Comparison of ENCODE assay signal across 8 cellular contexts in the genomic region with DNA sequence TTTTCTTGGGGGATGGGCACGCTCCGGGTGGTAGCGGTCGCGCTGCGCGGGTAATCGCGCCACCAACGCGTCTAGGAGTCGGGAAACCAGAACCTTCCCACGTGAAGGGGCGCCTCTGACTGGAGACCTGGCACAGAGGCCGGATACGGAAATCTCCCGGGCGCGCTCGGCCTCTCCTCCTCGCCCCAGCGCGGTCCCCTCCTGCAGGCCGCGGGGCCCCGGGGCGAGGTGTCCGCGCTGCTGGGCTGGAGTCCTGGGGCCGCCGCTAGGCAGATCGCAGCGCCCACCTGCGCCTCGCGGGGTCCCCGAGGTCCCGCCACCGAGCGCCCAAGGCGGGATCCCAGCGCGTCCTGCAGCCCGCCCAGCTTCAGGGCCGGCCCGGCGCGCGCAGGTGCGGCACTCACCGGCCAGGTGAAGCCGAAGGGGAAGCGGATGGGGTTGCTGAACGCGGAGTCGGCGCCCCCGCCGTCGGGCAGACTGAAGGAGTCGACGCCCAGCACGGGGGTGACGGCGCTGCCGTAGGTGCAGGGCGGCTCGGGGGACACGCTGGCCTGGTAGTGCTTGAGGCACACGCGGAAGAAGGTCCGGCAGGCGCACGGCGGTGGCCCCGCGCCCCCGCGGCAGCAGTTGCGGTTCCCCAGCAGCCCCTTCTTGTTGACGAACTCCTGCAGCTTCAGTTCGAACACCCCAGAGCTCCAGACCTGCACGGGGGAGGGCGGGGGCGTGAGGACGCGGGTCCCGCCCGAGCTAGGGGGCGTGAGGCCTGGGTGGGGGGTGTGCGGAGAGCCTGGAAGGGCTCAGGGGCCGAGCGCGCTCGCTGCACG. TPM values are rescaled to one million over a fixed set of nuclear protein-coding genes. Genes with fewer than 3 reads are reported as not detected.
DNase-seq lines count a peak whose midpoint lies in the region; ATAC-seq and TF ChIP-seq lines count a peak whose summit lies in the region.

No MANE protein-coding gene starts in this region.

- H3K9ac ChIP-seq in rectal smooth muscle tissue (ENCODE audit: low read length), result no peak overlapping the region

- TF ChIP-seq CTCF in GM12864 (IDR thresholded peaks at IDR 0.05; ENCODE audit: low read depth, low read length, missing control alignments) (no peak), fibroblast of the aortic adventitia (IDR thresholded peaks at IDR 0.05; ENCODE audit: insufficient read depth, low read length) (no peak)

- no peak overlapping the region for H3K27ac ChIP-seq in rectal smooth muscle tissue (ENCODE audit: low read depth, low read length)

- H3K36me3 Mint-ChIP-seq in T-helper 17 cell (ENCODE audit: low read depth), result peaks cover 6% of the 10 kb centered on the region

- peaks cover 33% of the 10 kb centered on the region for H3K4me1 Mint-ChIP-seq in T-helper 17 cell

- H3K9me3 ChIP-seq in T-helper 17 cell (ENCODE audit: control insufficient read depth, low read length, poor library complexity, severe bottlenecking), result no peaks in the 10 kb centered on the region

- H3K27me3 ChIP-seq in rectal smooth muscle tissue (ENCODE audit: control insufficient read depth, insufficient read depth, low read length), result peaks cover 44% of the 10 kb centered on the region

- no peaks in the 10 kb centered on the region for H3K36me3 ChIP-seq in rectal smooth muscle tissue (ENCODE audit: control insufficient read depth, insufficient read depth, low read length)

- peak overlapping the region; percentile 93 for H3K4me3 Mint-ChIP-seq in T-helper 17 cell

- no peak overlapping the region for H3K27ac Mint-ChIP-seq in T-helper 17 cell

- ATAC-seq in T-helper 17 cell (no peak), GM21447 (IDR thresholded peaks at IDR 0.05; ENCODE audit: unreplicated experiment) (no peak)

- H3K4me1 ChIP-seq in rectal smooth muscle tissue (ENCODE audit: control insufficient read depth, insufficient read depth, low read length), result no peaks in the 10 kb centered on the region

- peaks cover 58% of the 10 kb centered on the region for H3K27me3 Mint-ChIP-seq in T-helper 17 cell

- H3K4me3 ChIP-seq in GM12864 (ENCODE audit: low read depth, low read length) (peak overlapping the region; percentile 61), fibroblast of the aortic adventitia (ENCODE audit: low read depth, low read length) (peak overlapping the region; percentile 68), rectal smooth muscle tissue (ENCODE audit: low read length) (peak overlapping the region; percentile 76)

- DNase-seq in GM12864 (ENCODE audit: low read depth) (no peak), T-helper 17 cell (no peak), fibroblast of the aortic adventitia (ENCODE audit: low read depth) (no peak), NCI-H2107 (lab: John Stamatoyannopoulos, UW) (no peak), activated gamma-delta T cell (lab: John Stamatoyannopoulos, UW) (no peak), inferior parietal cortex (ENCODE audit: extremely low spot score) (no peak)

RNA-seq across cellular contexts. Expression of gene DLL1, which starts 1.6 kb away (rescaled TPM):
- total RNA-seq in T-helper 17 cell (1 to 10 TPM; 1.3 to 2.7 TPM), fibroblast of the aortic adventitia (ENCODE audit: low replicate concordance) (0.09 and 4.9 TPM in 2 replicates)

RNA-seq across cellular contexts. Expression of gene FAM120B, which starts 17.2 kb away (rescaled TPM):
- 10 to 100 TPM; 25.1 to 28.1 TPM for total RNA-seq in T-helper 17 cell
- total RNA-seq in fibroblast of the aortic adventitia (ENCODE audit: low replicate concordance), result 20.4 and 29.4 TPM in 2 replicates
